ENCODE assay signal across 25 cellular contexts in the genomic region with DNA sequence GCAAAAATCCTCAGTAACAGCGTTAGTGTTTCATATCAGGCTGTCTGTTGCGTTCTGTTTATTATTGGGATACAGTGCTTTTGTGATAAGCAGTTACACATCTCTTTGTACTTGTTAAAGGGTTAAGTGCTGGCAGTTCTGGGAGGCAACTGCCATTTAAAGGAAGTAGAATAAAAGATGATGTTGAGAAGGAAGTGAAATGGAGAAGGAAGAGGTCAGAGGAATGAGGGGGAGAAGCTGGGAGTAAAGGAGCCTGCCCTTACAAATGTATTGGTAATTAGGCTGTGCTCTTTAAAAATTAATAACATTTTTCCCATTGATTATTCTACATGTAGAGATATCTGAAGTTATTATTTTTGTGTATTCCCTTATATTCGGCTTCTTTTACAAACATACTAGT.
"Had no signal": no experiment of that assay in that cellular context is flagged by ENCODE, and none has a peak within 500 bp of the region (broad histone marks: within the 10 kb centered on the region; RNA-seq: fewer than 3 reads in every experiment).

No MANE protein-coding gene starts in this region.

- ATAC-seq: effector memory CD8-positive, alpha-beta T cell; esophagus mucosa; left lobe of liver; naive thymus-derived CD4-positive, alpha-beta T cell; stimulated activated memory B cell treated with anti-CD40 and anti-IgM and Interleukin-4, amounts not matched to agents 10 μg/mL and 1 μg/mL and 100 μg/mL, for 72 hours had no signal

- H3K27ac Mint-ChIP-seq: activated B cell treated with CpG ODN at 0.5 μM for 24 hours; activated CD4-positive, alpha-beta memory T cell treated with anti-CD3 and anti-CD28 coated beads for 36 hours; activated naive CD8-positive, alpha-beta T cell treated with anti-CD3 and anti-CD28 coated beads for 36 hours; effector memory CD8-positive, alpha-beta T cell; immature natural killer cell; naive thymus-derived CD4-positive, alpha-beta T cell; stimulated activated memory B cell treated with anti-CD40 and anti-IgM and Interleukin-4, amounts not matched to agents 10 μg/mL and 1 μg/mL and 100 μg/mL, for 72 hours had no signal

- H3K4me1 Mint-ChIP-seq: activated B cell treated with CpG ODN at 0.5 μM for 24 hours; activated naive CD8-positive, alpha-beta T cell treated with anti-CD3 and anti-CD28 coated beads for 36 hours; central memory CD8-positive, alpha-beta T cell; immature natural killer cell; stimulated activated memory B cell treated with anti-CD40 and anti-IgM and Interleukin-4, amounts not matched to agents 10 μg/mL and 1 μg/mL and 100 μg/mL, for 72 hours had no signal

- H3K4me3 Mint-ChIP-seq: activated B cell treated with CpG ODN at 0.5 μM for 24 hours; activated CD4-positive, alpha-beta memory T cell treated with anti-CD3 and anti-CD28 coated beads for 36 hours; activated naive CD8-positive, alpha-beta T cell treated with anti-CD3 and anti-CD28 coated beads for 36 hours; central memory CD8-positive, alpha-beta T cell; effector memory CD8-positive, alpha-beta T cell; immature natural killer cell; naive thymus-derived CD4-positive, alpha-beta T cell; neural crest cell; stimulated activated memory B cell treated with anti-CD40 and anti-IgM and Interleukin-4, amounts not matched to agents 10 μg/mL and 1 μg/mL and 100 μg/mL, for 72 hours had no signal

- H3K36me3 Mint-ChIP-seq: activated CD4-positive, alpha-beta memory T cell treated with anti-CD3 and anti-CD28 coated beads for 36 hours; activated naive CD8-positive, alpha-beta T cell treated with anti-CD3 and anti-CD28 coated beads for 36 hours; immature natural killer cell; naive thymus-derived CD4-positive, alpha-beta T cell; stimulated activated memory B cell treated with anti-CD40 and anti-IgM and Interleukin-4, amounts not matched to agents 10 μg/mL and 1 μg/mL and 100 μg/mL, for 72 hours had no signal

- FAIRE-seq: astrocyte, colon, endothelial cell of umbilical vein, urothelium cell line had no signal

- DNase-seq: activated B cell treated with CpG ODN at 0.5 μM for 24 hours; activated CD4-positive, alpha-beta memory T cell treated with anti-CD3 and anti-CD28 coated beads for 36 hours; activated CD4-positive, alpha-beta T cell treated with anti-CD3 and anti-CD28 coated beads for 4 hours; activated naive CD4-positive, alpha-beta T cell treated with Interleukin-2 at 50 U/mL for 16 hours; activated naive CD8-positive, alpha-beta T cell treated with anti-CD3 and anti-CD28 coated beads for 36 hours; activated T-cell treated with anti-CD3 and anti-CD28 coated beads, Interleukin-2, amount 50 U/mL, for 48 hours; dorsolateral prefrontal cortex; effector memory CD8-positive, alpha-beta T cell; foreskin melanocyte; immature natural killer cell; naive thymus-derived CD4-positive, alpha-beta T cell; occipital lobe; posterior cingulate gyrus; right lobe of liver; stimulated activated CD4-positive, alpha-beta T cell treated with anti-CD3 and anti-CD28 coated beads, Interleukin-2, amount 100 ng/mL, for 24 hours; stomach had no signal

- H3K27me3 Mint-ChIP-seq: activated B cell treated with CpG ODN at 0.5 μM for 24 hours; activated CD4-positive, alpha-beta memory T cell treated with anti-CD3 and anti-CD28 coated beads for 36 hours; central memory CD8-positive, alpha-beta T cell; effector memory CD8-positive, alpha-beta T cell; stimulated activated memory B cell treated with anti-CD40 and anti-IgM and Interleukin-4, amounts not matched to agents 10 μg/mL and 1 μg/mL and 100 μg/mL, for 72 hours had no signal

- H3K9me3 Mint-ChIP-seq: activated CD4-positive, alpha-beta memory T cell treated with anti-CD3 and anti-CD28 coated beads for 36 hours; activated naive CD8-positive, alpha-beta T cell treated with anti-CD3 and anti-CD28 coated beads for 36 hours; neural crest cell had no signal
